ENCODE assay signal across 1 cellular context in genomic region chr2:202007015-202008011, GRCh38.
TF ChIP-seq lines count a peak whose summit lies in the region.

No MANE protein-coding gene starts in this region.

TF ChIP-seq in GM12878, 131 proteins besides CTCF, POLR2A, EP300 and RAD21 (continued from another document):
- no peak for TF ChIP-seq NKRF (conservative IDR thresholded peaks at IDR 0.05)
- no peak for TF ChIP-seq ATF2 (IDR thresholded peaks at IDR 0.05; ENCODE audit: low read length)
